In the genomic region with DNA sequence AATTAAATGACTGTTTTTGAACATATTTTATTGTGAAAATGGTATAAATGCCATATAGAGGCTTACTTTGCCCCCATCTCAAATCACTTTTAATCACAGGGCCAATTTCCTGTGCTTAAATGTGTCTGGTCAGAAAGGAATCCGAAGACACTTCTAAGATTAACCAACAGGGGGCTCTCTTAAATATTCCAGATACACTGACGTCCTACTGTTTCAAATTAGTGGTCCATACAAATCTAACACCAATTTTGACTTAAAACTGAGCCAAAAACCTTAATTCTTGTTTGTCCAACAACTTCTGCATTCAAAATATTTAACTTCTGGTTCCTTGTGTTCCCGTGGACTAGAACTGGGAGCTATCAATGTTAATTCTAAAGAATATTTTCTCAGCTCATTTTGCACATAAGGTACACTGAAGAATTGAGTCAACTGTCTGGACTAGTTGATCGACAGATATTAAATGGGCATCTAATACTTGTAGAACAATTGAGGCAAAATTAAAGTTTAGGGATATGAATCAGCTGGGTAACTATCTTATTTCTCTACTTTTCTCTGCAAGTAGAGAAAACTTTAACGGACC, we compare ENCODE assay signal across 9 cellular contexts.
DNase-seq lines count a peak whose midpoint lies in the region; ATAC-seq, FAIRE-seq and TF ChIP-seq lines count a peak whose summit lies in the region.
"Had no signal": no experiment of that assay in that cellular context is flagged by ENCODE, and none has a peak within 500 bp of the region (broad histone marks: within the 10 kb centered on the region; RNA-seq: fewer than 3 reads in every experiment).

No MANE protein-coding gene starts in this region.

- no peaks in the 10 kb centered on the region for H3K36me3 Mint-ChIP-seq in HFFc6 (ENCODE audit: low read depth)
- peaks cover 17% of the 10 kb centered on the region for H3K36me3 Mint-ChIP-seq in T-cell

- H3K4me2 ChIP-seq in SK-N-SH = no peak overlapping the region

- no peaks in the 10 kb centered on the region for H3K27me3 ChIP-seq in SK-N-SH (ENCODE audit: insufficient read depth)
- H3K27me3 ChIP-seq in stomach = no peaks in the 10 kb centered on the region

- CTCF ChIA-PET in SK-N-SH (lab: Yijun Ruan, JAX) = interaction anchor here (0.7 to 1.0 kb wide), 5 partner anchors 15 to 519 kb away, joined by 3 to 4 read pairs (median 3); no protein-coding TSS in a partner anchor
- CTCF ChIA-PET in T-cell (lab: Charles Lee) = no interaction called here

- H3K4me3 ChIP-seq in SK-N-SH (ENCODE audit: low read depth in 2 of 2, low read length in 1 of 2) (no peak overlapping the region), stomach (no peak overlapping the region)

- peak; percentile 70 for TF ChIP-seq RAD21 in SK-N-SH (IDR thresholded peaks at IDR 0.05; ENCODE audit: low read length)

- H3K79me2 ChIP-seq in SK-N-SH (ENCODE audit: insufficient read depth) = no peaks in the 10 kb centered on the region

- FAIRE-seq in frontal cortex (lab: Jason Lieb, UNC) = peak; percentile 19

- H3K9ac ChIP-seq in SK-N-SH = no peak overlapping the region

- TF ChIP-seq POLR2A in stomach (IDR thresholded peaks at IDR 0.05) = no peak

- H4K20me1 ChIP-seq in SK-N-SH (ENCODE audit: insufficient read depth) = no peaks in the 10 kb centered on the region

- no peaks in the 10 kb centered on the region; the same call in 1 of the 2 replicates for H3K27me3 Mint-ChIP-seq in HFFc6 (ENCODE audit: insufficient read depth)
- no peaks in the 10 kb centered on the region for H3K27me3 Mint-ChIP-seq in T-cell
- H3K27me3 Mint-ChIP-seq: CD4-positive, CD25-positive, alpha-beta regulatory T cell had no signal

- H3K9me3 Mint-ChIP-seq in HFFc6 = no peaks in the 10 kb centered on the region
- no peaks in the 10 kb centered on the region for H3K9me3 Mint-ChIP-seq in T-cell
- H3K9me3 Mint-ChIP-seq: CD4-positive, CD25-positive, alpha-beta regulatory T cell had no signal

- no peak overlapping the region for H2AFZ ChIP-seq in SK-N-SH (ENCODE audit: low read depth)

- H3K9me3 ChIP-seq in SK-N-SH (no peaks in the 10 kb centered on the region), stomach (no peaks in the 10 kb centered on the region)

- intact Hi-C loops in stomach (cut with DNase I; ENCODE audit: low total_unique reads) = no loop called here

- peak; percentile 6 for DNase-seq in NCI-H1105 treated with DMSO at 0.1 percent for 48 hours (lab: John Stamatoyannopoulos, UW)
- DNase-seq in NCI-H1105 (lab: John Stamatoyannopoulos, UW) = no peak
- DNase-seq in HFFc6 = peak; percentile 47
- no peak for DNase-seq in SK-N-SH
- peak; percentile 3 to 7 for DNase-seq in frontal cortex (ENCODE audit: low spot score in 2 of 2)
- DNase-seq in stomach = no peak
- no peak for DNase-seq in islet precursor cell
- no peak for DNase-seq in T-cell

- no peak overlapping the region for H3K4me3 Mint-ChIP-seq in HFFc6
- H3K4me3 Mint-ChIP-seq in T-cell = no peak overlapping the region
- H3K4me3 Mint-ChIP-seq: CD4-positive, CD25-positive, alpha-beta regulatory T cell had no signal

- H3K4me1 Mint-ChIP-seq in HFFc6 (ENCODE audit: low read depth) (peaks cover 27% of the 10 kb centered on the region), T-cell (peaks cover 43 to 59% (median 48%) of the 10 kb centered on the region in 3 donors)

- no peak overlapping the region for H3K27ac Mint-ChIP-seq in HFFc6
- peak overlapping the region in 1 of 2 donors; percentile 55 for H3K27ac Mint-ChIP-seq in T-cell

- TF ChIP-seq EP300 in SK-N-SH (IDR thresholded peaks at IDR 0.05; ENCODE audit: borderline replicate concordance in 1 of 2, low read depth in 1 of 2, low read length in 1 of 2) (no peak), stomach (IDR thresholded peaks at IDR 0.05) (no peak)

- no peak for ATAC-seq in T-cell (replicated peaks in 1 of 4)

- 53% methylated on average over 5 of the region's 5 CpGs for WGBS in SK-N-SH (ENCODE audit: low lambda C conversion rate)
- 56 to 63% (median 57%) methylated on average over 5 of the region's 5 CpGs for whole genome bisulfite sequencing in stomach, 5 donors

- no peaks in the 10 kb centered on the region for H3F3A ChIP-seq in SK-N-SH (replicated peaks; ENCODE audit: insufficient read depth)

- H3K9me2 ChIP-seq in SK-N-SH = no peaks in the 10 kb centered on the region

- TF ChIP-seq CTCF in HFFc6 (IDR thresholded peaks at IDR 0.05) = peak; percentile 85
- peak; percentile 70 for TF ChIP-seq CTCF in SK-N-SH (IDR thresholded peaks at IDR 0.05)
- peak in 5 of 7 experiments; percentile 18 to 57 (median 30) for TF ChIP-seq CTCF in stomach (IDR thresholded peaks at IDR 0.05)

- POLR2A ChIA-PET in SK-N-SH (lab: Yijun Ruan, JAX) = no interaction called here
- POLR2A ChIA-PET in T-cell (lab: Charles Lee) = no interaction called here

- H3K36me3 ChIP-seq in SK-N-SH (replicated peaks in 1 of 2; ENCODE audit: control insufficient read depth in 1 of 2, insufficient read depth in 2 of 2, low read length in 1 of 2) (no peaks in the 10 kb centered on the region), stomach (no peaks in the 10 kb centered on the region)

- peak overlapping the region in 1 of 2 experiments; percentile 82; a peak in 2 of 4 replicates for H3K27ac ChIP-seq in SK-N-SH (ENCODE audit: low read depth in 2 of 2, low read length in 1 of 2)
- H3K27ac ChIP-seq in stomach = no peak overlapping the region

- peaks cover 0 to 23% of the 10 kb centered on the region in 2 experiments; a peak in 3 of 4 replicates for H3K4me1 ChIP-seq in SK-N-SH (ENCODE audit: control insufficient read depth in 1 of 2, insufficient read depth in 2 of 2, low read depth in 1 of 2, low read length in 1 of 2)
- peaks cover 0 to 12% (median 0%) of the 10 kb centered on the region in 4 donors for H3K4me1 ChIP-seq in stomach

TF ChIP-seq in SK-N-SH, 30 proteins besides CTCF, POLR2A, EP300 and RAD21:
- TF ChIP-seq TCF12 (IDR thresholded peaks at IDR 0.05) (no peak), SMC3 (IDR thresholded peaks at IDR 0.05; ENCODE audit: low read depth, low read length) (peak; percentile 39), SIN3A (IDR thresholded peaks at IDR 0.05; ENCODE audit: borderline replicate concordance, low read depth, low read length) (no peak), EZH2phosphoT487 (IDR thresholded peaks at IDR 0.05; ENCODE audit: borderline replicate concordance, low read depth) (no peak)
- TF ChIP-seq, protein P1, sequence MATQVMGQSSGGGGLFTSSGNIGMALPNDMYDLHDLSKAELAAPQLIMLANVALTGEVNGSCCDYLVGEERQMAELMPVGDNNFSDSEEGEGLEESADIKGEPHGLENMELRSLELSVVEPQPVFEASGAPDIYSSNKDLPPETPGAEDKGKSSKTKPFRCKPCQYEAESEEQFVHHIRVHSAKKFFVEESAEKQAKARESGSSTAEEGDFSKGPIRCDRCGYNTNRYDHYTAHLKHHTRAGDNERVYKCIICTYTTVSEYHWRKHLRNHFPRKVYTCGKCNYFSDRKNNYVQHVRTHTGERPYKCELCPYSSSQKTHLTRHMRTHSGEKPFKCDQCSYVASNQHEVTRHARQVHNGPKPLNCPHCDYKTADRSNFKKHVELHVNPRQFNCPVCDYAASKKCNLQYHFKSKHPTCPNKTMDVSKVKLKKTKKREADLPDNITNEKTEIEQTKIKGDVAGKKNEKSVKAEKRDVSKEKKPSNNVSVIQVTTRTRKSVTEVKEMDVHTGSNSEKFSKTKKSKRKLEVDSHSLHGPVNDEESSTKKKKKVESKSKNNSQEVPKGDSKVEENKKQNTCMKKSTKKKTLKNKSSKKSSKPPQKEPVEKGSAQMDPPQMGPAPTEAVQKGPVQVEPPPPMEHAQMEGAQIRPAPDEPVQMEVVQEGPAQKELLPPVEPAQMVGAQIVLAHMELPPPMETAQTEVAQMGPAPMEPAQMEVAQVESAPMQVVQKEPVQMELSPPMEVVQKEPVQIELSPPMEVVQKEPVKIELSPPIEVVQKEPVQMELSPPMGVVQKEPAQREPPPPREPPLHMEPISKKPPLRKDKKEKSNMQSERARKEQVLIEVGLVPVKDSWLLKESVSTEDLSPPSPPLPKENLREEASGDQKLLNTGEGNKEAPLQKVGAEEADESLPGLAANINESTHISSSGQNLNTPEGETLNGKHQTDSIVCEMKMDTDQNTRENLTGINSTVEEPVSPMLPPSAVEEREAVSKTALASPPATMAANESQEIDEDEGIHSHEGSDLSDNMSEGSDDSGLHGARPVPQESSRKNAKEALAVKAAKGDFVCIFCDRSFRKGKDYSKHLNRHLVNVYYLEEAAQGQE (IDR thresholded peaks at IDR 0.05; ENCODE audit: low read depth, low read length) = no peak
TF ChIP-seq in SK-N-SH: peak in this region for 1.

Comparison
In these comparisons a context has a peak if more than half of its experiments do, and no peak if none do; other contexts are left out.
1. DNase-seq: peak in NCI-H1105 treated with DMSO at 0.1 percent for 48 hours (single experiment), HFFc6 (single experiment) and frontal cortex (2 of 2); none in NCI-H1105 (single experiment), SK-N-SH (single experiment), stomach (single experiment), islet precursor cell (single experiment) and T-cell (0 of 34).
2. CTCF ChIP-seq: peak in every context shown above with its lines; median percentile 85 in HFFc6; 70 in SK-N-SH; 30 in stomach.